34 cellular contexts compared by ENCODE assay signal in the genomic region with DNA sequence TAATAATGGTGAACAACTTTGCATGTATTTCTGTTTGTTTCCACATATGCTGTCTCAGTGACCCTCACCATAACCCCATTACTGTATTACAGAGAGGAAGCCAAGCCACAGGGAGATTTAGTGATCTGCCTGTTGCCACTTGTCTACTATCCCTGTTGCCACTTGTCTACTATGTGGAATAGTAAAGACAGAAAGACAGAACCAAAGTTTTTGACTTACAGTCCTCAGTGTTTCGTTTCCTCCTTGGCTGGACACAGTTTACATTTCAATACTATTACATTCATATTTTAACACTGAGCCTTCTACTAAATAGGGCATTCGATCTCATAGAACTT.
"Had no signal": no experiment of that assay in that cellular context is flagged by ENCODE, and none has a peak within 500 bp of the region (broad histone marks: within the 10 kb centered on the region; RNA-seq: fewer than 3 reads in every experiment).

No MANE protein-coding gene starts in this region.

- H3K36me3 Mint-ChIP-seq: activated naive CD4-positive, alpha-beta T cell treated with anti-CD3 and anti-CD28 coated beads, Interleukin-2, amount 10 ng/mL, durations not matched to agents 7 days and 5 days; activated naive CD8-positive, alpha-beta T cell treated with anti-CD3 and anti-CD28 coated beads, Interleukin-2, amount 10 ng/mL, durations not matched to agents 7 days and 5 days; mesothelial cell of epicardium; naive B cell; stimulated activated memory B cell treated with anti-CD40 and anti-IgM and Interleukin-4, amounts not matched to agents 10 μg/mL and 1 μg/mL and 100 μg/mL, for 72 hours had no signal

- H3K4me1 Mint-ChIP-seq: activated CD4-positive, alpha-beta memory T cell treated with anti-CD3 and anti-CD28 coated beads, Interleukin-2, amount 10 ng/mL, durations not matched to agents 7 days and 5 days; activated CD4-positive, alpha-beta T cell treated with anti-CD3 and anti-CD28 coated beads, Interleukin-2, amount 10 ng/mL, durations not matched to agents 7 days and 5 days; activated naive CD4-positive, alpha-beta T cell treated with anti-CD3 and anti-CD28 coated beads, Interleukin-2, amount 10 ng/mL, durations not matched to agents 7 days and 5 days; activated naive CD8-positive, alpha-beta T cell treated with anti-CD3 and anti-CD28 coated beads, Interleukin-2, amount 10 ng/mL, durations not matched to agents 7 days and 5 days; naive B cell; stimulated activated memory B cell treated with anti-CD40 and anti-IgM and Interleukin-4, amounts not matched to agents 10 μg/mL and 1 μg/mL and 100 μg/mL, for 72 hours; stimulated activated naive CD8-positive, alpha-beta T cell treated with anti-CD3 and anti-CD28 coated beads, Interleukin-15, amount 100 ng/mL, for 72 hours; T-helper 17 cell had no signal

- H3K4me1 ChIP-seq: parathyroid adenoma had no signal

- H3K27me3 Mint-ChIP-seq: activated naive CD8-positive, alpha-beta T cell treated with anti-CD3 and anti-CD28 coated beads, Interleukin-2, amount 10 ng/mL, durations not matched to agents 7 days and 5 days had no signal

- H3K9ac ChIP-seq: parathyroid adenoma had no signal

- H3K27ac ChIP-seq: brain microvascular endothelial cell, parathyroid adenoma, upper lobe of right lung had no signal

- H3K9me3 ChIP-seq: upper lobe of right lung had no signal

- H3K27ac Mint-ChIP-seq: activated CD4-positive, alpha-beta memory T cell treated with anti-CD3 and anti-CD28 coated beads, Interleukin-2, amount 10 ng/mL, durations not matched to agents 7 days and 5 days; activated CD4-positive, alpha-beta T cell treated with anti-CD3 and anti-CD28 coated beads, Interleukin-2, amount 10 ng/mL, durations not matched to agents 7 days and 5 days; activated naive CD4-positive, alpha-beta T cell treated with anti-CD3 and anti-CD28 coated beads, Interleukin-2, amount 10 ng/mL, durations not matched to agents 7 days and 5 days; activated naive CD8-positive, alpha-beta T cell treated with anti-CD3 and anti-CD28 coated beads, Interleukin-2, amount 10 ng/mL, durations not matched to agents 7 days and 5 days; activated T-cell treated with anti-CD3 and anti-CD28 coated beads, Interleukin-2, amount 50 U/mL, for 24 hours; endodermal cell; mesothelial cell of epicardium; stimulated activated memory B cell treated with anti-CD40 and anti-IgM and Interleukin-4, amounts not matched to agents 10 μg/mL and 1 μg/mL and 100 μg/mL, for 72 hours; stimulated activated naive CD8-positive, alpha-beta T cell treated with anti-CD3 and anti-CD28 coated beads, Interleukin-15, amount 100 ng/mL, for 72 hours; T-helper 17 cell; WTC11 had no signal

- H3K27me3 ChIP-seq: brain microvascular endothelial cell, upper lobe of right lung had no signal

- H3K4me3 ChIP-seq: upper lobe of right lung had no signal

- FAIRE-seq: astrocyte, frontal cortex, keratinocyte, small intestine had no signal

- H3K36me3 ChIP-seq: brain microvascular endothelial cell, upper lobe of right lung had no signal

- H3K79me2 ChIP-seq: parathyroid adenoma had no signal

- ATAC-seq: left ventricle myocardium superior; sciatic nerve; stimulated activated memory B cell treated with anti-CD40 and anti-IgM and Interleukin-4, amounts not matched to agents 10 μg/mL and 1 μg/mL and 100 μg/mL, for 72 hours; stimulated activated naive CD8-positive, alpha-beta T cell treated with anti-CD3 and anti-CD28 coated beads, Interleukin-15, amount 100 ng/mL, for 72 hours; T-helper 17 cell; WTC11 had no signal

- H2AFZ ChIP-seq: parathyroid adenoma had no signal

- DNase-seq: activated CD4-positive, alpha-beta memory T cell treated with anti-CD3 and anti-CD28 coated beads, Interleukin-2, amount 10 ng/mL, durations not matched to agents 7 days and 5 days; activated CD4-positive, alpha-beta T cell treated with anti-CD3 and anti-CD28 coated beads for 1 hour; activated CD4-positive, alpha-beta T cell treated with anti-CD3 and anti-CD28 coated beads, Interleukin-2, amount 10 ng/mL, durations not matched to agents 7 days and 5 days; activated CD8-positive, alpha-beta memory T cell treated with anti-CD3 and anti-CD28 coated beads, Interleukin-2, amount 50 U/mL, for 48 hours; activated gamma-delta T cell; activated naive CD4-positive, alpha-beta T cell treated with anti-CD3 and anti-CD28 coated beads, Interleukin-2, amount 10 ng/mL, durations not matched to agents 7 days and 5 days; activated naive CD8-positive, alpha-beta T cell treated with anti-CD3 and anti-CD28 coated beads, Interleukin-2, amount 10 ng/mL, durations not matched to agents 7 days and 5 days; activated T-cell treated with anti-CD3 and anti-CD28 coated beads, Interleukin-2, amount 50 U/mL, for 24 hours; amniotic stem cell; brain microvascular endothelial cell; central memory CD4-positive, alpha-beta T cell; endodermal cell; glutamatergic neuron; hippocampal formation; left cardiac atrium; left ventricle myocardium superior; naive B cell; nucleus accumbens; stimulated activated CD4-positive, alpha-beta T cell treated with anti-CD3 and anti-CD28 coated beads, Interleukin-1b, Interleukin-23, amount 100 ng/mL, for 48 hours; stimulated activated CD4-positive, alpha-beta T cell treated with anti-CD3 and anti-CD28 coated beads, Interleukin-4, amount 100 ng/mL, for 4 hours; stimulated activated CD8-positive, alpha-beta memory T cell treated with anti-CD3 and anti-CD28 coated beads, Interleukin-4, amount 100 ng/mL, for 48 hours; stimulated activated naive CD8-positive, alpha-beta T cell treated with anti-CD3 and anti-CD28 coated beads, Interleukin-15, amount 100 ng/mL, for 72 hours; T-helper 17 cell; T1000; upper lobe of right lung had no signal

- H3K4me3 Mint-ChIP-seq: activated CD4-positive, alpha-beta memory T cell treated with anti-CD3 and anti-CD28 coated beads, Interleukin-2, amount 10 ng/mL, durations not matched to agents 7 days and 5 days; activated CD4-positive, alpha-beta T cell treated with anti-CD3 and anti-CD28 coated beads, Interleukin-2, amount 10 ng/mL, durations not matched to agents 7 days and 5 days; activated naive CD4-positive, alpha-beta T cell treated with anti-CD3 and anti-CD28 coated beads, Interleukin-2, amount 10 ng/mL, durations not matched to agents 7 days and 5 days; activated naive CD8-positive, alpha-beta T cell treated with anti-CD3 and anti-CD28 coated beads, Interleukin-2, amount 10 ng/mL, durations not matched to agents 7 days and 5 days; activated T-cell treated with anti-CD3 and anti-CD28 coated beads, Interleukin-2, amount 50 U/mL, for 24 hours; endodermal cell; mesothelial cell of epicardium; naive B cell; stimulated activated memory B cell treated with anti-CD40 and anti-IgM and Interleukin-4, amounts not matched to agents 10 μg/mL and 1 μg/mL and 100 μg/mL, for 72 hours; stimulated activated naive CD8-positive, alpha-beta T cell treated with anti-CD3 and anti-CD28 coated beads, Interleukin-15, amount 100 ng/mL, for 72 hours; T-helper 17 cell; WTC11 had no signal

- H3K9me3 Mint-ChIP-seq: activated CD4-positive, alpha-beta memory T cell treated with anti-CD3 and anti-CD28 coated beads, Interleukin-2, amount 10 ng/mL, durations not matched to agents 7 days and 5 days; activated CD4-positive, alpha-beta T cell treated with anti-CD3 and anti-CD28 coated beads, Interleukin-2, amount 10 ng/mL, durations not matched to agents 7 days and 5 days; activated naive CD4-positive, alpha-beta T cell treated with anti-CD3 and anti-CD28 coated beads, Interleukin-2, amount 10 ng/mL, durations not matched to agents 7 days and 5 days; activated naive CD8-positive, alpha-beta T cell treated with anti-CD3 and anti-CD28 coated beads, Interleukin-2, amount 10 ng/mL, durations not matched to agents 7 days and 5 days; activated T-cell treated with anti-CD3 and anti-CD28 coated beads, Interleukin-2, amount 50 U/mL, for 24 hours; mesothelial cell of epicardium; stimulated activated memory B cell treated with anti-CD40 and anti-IgM and Interleukin-4, amounts not matched to agents 10 μg/mL and 1 μg/mL and 100 μg/mL, for 72 hours; stimulated activated naive CD8-positive, alpha-beta T cell treated with anti-CD3 and anti-CD28 coated beads, Interleukin-15, amount 100 ng/mL, for 72 hours had no signal
